ENCODE assay signal across 28 cellular contexts in genomic region chr19:32614916-32615315, GRCh38.
"Had no signal": no experiment of that assay in that cellular context is flagged by ENCODE, and none has a peak within 500 bp of the region (broad histone marks: within the 10 kb centered on the region; RNA-seq: fewer than 3 reads in every experiment).

No MANE protein-coding gene starts in this region.

- H3K27me3 ChIP-seq: colonic mucosa, esophagus squamous epithelium, gastrocnemius medialis, heart right ventricle, left lung had no signal

- H3K9me3 ChIP-seq: colonic mucosa, esophagus squamous epithelium, gastrocnemius medialis, left lung, mucosa of descending colon had no signal

- H3K27me3 Mint-ChIP-seq: dendritic cell treated with granulocyte-macrophage colony-stimulating factor and Interleukin-4, amounts not matched to agents 40 ng/mL and 50 ng/mL, for 4 days; effector memory CD8-positive, alpha-beta T cell; memory B cell had no signal

- ATAC-seq: effector memory CD8-positive, alpha-beta T cell; esophagus mucosa; gastrocnemius medialis; heart right ventricle; left cardiac atrium; left lung; left ventricle myocardium superior; mucosa of descending colon had no signal

- H3K27ac ChIP-seq: colonic mucosa, epithelial cell of prostate, esophagus squamous epithelium, gastrocnemius medialis, heart right ventricle, left lung had no signal

- H3K4me1 ChIP-seq: colonic mucosa, esophagus squamous epithelium, gastrocnemius medialis, heart right ventricle, left lung had no signal

- H3K27ac Mint-ChIP-seq: dendritic cell treated with granulocyte-macrophage colony-stimulating factor and Interleukin-4, amounts not matched to agents 40 ng/mL and 50 ng/mL, for 4 days; effector memory CD8-positive, alpha-beta T cell; endodermal cell; memory B cell; mesothelial cell of epicardium had no signal

- H3K4me3 Mint-ChIP-seq: dendritic cell treated with granulocyte-macrophage colony-stimulating factor and Interleukin-4, amounts not matched to agents 40 ng/mL and 50 ng/mL, for 4 days; effector memory CD8-positive, alpha-beta T cell; endodermal cell; memory B cell; mesothelial cell of epicardium had no signal

- H3K4me1 Mint-ChIP-seq: endodermal cell, memory B cell, mesothelial cell of epicardium had no signal

- FAIRE-seq: endometrium, keratinocyte had no signal

- H3K4me3 ChIP-seq: colonic mucosa, esophagus squamous epithelium, gastrocnemius medialis, heart right ventricle, left lung, lung, mucosa of descending colon had no signal

- H3K9me3 Mint-ChIP-seq: dendritic cell treated with granulocyte-macrophage colony-stimulating factor and Interleukin-4, amounts not matched to agents 40 ng/mL and 50 ng/mL, for 4 days; effector memory CD8-positive, alpha-beta T cell; endodermal cell; memory B cell had no signal

- DNase-seq: colonic mucosa; cortex of kidney; effector CD8-positive, alpha-beta T cell; effector memory CD8-positive, alpha-beta T cell; endodermal cell; erythroblast; esophagus squamous epithelium; foreskin fibroblast; foreskin melanocyte; gastrocnemius medialis; glutamatergic neuron; head of caudate nucleus; heart right ventricle; hippocampal formation; left cardiac atrium; left lung; left ventricle myocardium superior; mammary epithelial cell; mesendoderm; mucosa of descending colon had no signal
